10 cellular contexts compared by ENCODE assay signal in the genomic region with DNA sequence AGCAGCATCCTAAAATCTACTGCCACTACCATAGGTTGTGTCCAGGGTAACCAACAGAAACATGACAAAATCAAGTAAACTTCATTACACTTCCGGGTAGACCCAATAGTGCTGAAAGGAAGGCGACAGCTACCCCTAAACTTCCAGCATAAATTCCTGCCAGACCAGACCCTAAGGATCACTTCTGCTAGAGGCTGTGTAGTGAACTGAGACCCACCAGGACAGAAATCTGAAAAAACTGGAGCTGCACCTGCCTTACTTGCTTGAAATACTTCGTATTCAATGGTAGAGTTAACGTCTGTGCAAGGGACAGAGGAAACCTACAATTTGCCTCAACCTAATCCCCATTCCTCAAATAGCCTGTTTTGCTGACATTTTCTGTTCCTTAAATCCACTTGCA. TPM values are rescaled to one million over a fixed set of nuclear protein-coding genes. Genes with fewer than 3 reads are reported as not detected.
DNase-seq lines count a peak whose midpoint lies in the region; ATAC-seq and TF ChIP-seq lines count a peak whose summit lies in the region.
"Had no signal": no experiment of that assay in that cellular context is flagged by ENCODE, and none has a peak within 500 bp of the region (broad histone marks: within the 10 kb centered on the region; RNA-seq: fewer than 3 reads in every experiment).

No MANE protein-coding gene starts in this region.

- H3K4me1 Mint-ChIP-seq in T-helper 1 cell treated with Interleukin-12 subunit alpha and Interleukin-12 subunit beta and Interleukin-4 antibody, amounts not matched to agents 30 μg/mL and 1 μg/mL, for 36 hours (ENCODE audit: low read depth), result peaks cover 67% of the 10 kb centered on the region
- peaks cover 44% of the 10 kb centered on the region for H3K4me1 Mint-ChIP-seq in stimulated activated effector memory CD8-positive, alpha-beta T cell treated with anti-CD3 and anti-CD28 coated beads, Interleukin-12 subunit alpha, Interleukin-12 subunit beta, amount 100 ng/mL, for 72 hours

- peak overlapping the region; percentile 87 for H3K4me3 Mint-ChIP-seq in T-helper 1 cell treated with Interleukin-12 subunit alpha and Interleukin-12 subunit beta and Interleukin-4 antibody, amounts not matched to agents 30 μg/mL and 1 μg/mL, for 36 hours
- H3K4me3 Mint-ChIP-seq in stimulated activated effector memory CD8-positive, alpha-beta T cell treated with anti-CD3 and anti-CD28 coated beads, Interleukin-12 subunit alpha, Interleukin-12 subunit beta, amount 100 ng/mL, for 72 hours, result peak overlapping the region; percentile 80

- H3K36me3 Mint-ChIP-seq in T-helper 1 cell treated with Interleukin-12 subunit alpha and Interleukin-12 subunit beta and Interleukin-4 antibody, amounts not matched to agents 30 μg/mL and 1 μg/mL, for 36 hours (ENCODE audit: low read depth), result peaks cover 47% of the 10 kb centered on the region
- H3K36me3 Mint-ChIP-seq in stimulated activated effector memory CD8-positive, alpha-beta T cell treated with anti-CD3 and anti-CD28 coated beads, Interleukin-12 subunit alpha, Interleukin-12 subunit beta, amount 100 ng/mL, for 72 hours, result peaks cover 98% of the 10 kb centered on the region

- DNase-seq in T-helper 1 cell (no peak), OCI-M1 (lab: John Stamatoyannopoulos, UW) (peak; percentile 46), epithelial cell of proximal tubule (ENCODE audit: low read depth) (no peak), NCI-H774 (lab: John Stamatoyannopoulos, UW) (no peak), ureter (ENCODE audit: low spot score) (no peak)
- no peak for DNase-seq in stimulated activated effector memory CD8-positive, alpha-beta T cell treated with anti-CD3 and anti-CD28 coated beads, Interleukin-12 subunit alpha, Interleukin-12 subunit beta, amount 100 ng/mL, for 72 hours (ENCODE audit: low spot score in 2 of 2)
- DNase-seq: BE2C, foreskin melanocyte had no signal

- H3K9me3 Mint-ChIP-seq in T-helper 1 cell treated with Interleukin-12 subunit alpha and Interleukin-12 subunit beta and Interleukin-4 antibody, amounts not matched to agents 30 μg/mL and 1 μg/mL, for 36 hours, result no peaks in the 10 kb centered on the region
- no peaks in the 10 kb centered on the region for H3K9me3 Mint-ChIP-seq in stimulated activated effector memory CD8-positive, alpha-beta T cell treated with anti-CD3 and anti-CD28 coated beads, Interleukin-12 subunit alpha, Interleukin-12 subunit beta, amount 100 ng/mL, for 72 hours

- TF ChIP-seq CTCF in epithelial cell of proximal tubule (conservative IDR thresholded peaks at IDR 0.05; ENCODE audit: low read depth, low read length), result no peak

- ATAC-seq in stimulated activated effector memory CD8-positive, alpha-beta T cell treated with anti-CD3 and anti-CD28 coated beads, Interleukin-12 subunit alpha, Interleukin-12 subunit beta, amount 100 ng/mL, for 72 hours, result no peak
- ATAC-seq in GM21825 (IDR thresholded peaks at IDR 0.05; ENCODE audit: unreplicated experiment), result no peak

- H3K27ac Mint-ChIP-seq in T-helper 1 cell treated with Interleukin-12 subunit alpha and Interleukin-12 subunit beta and Interleukin-4 antibody, amounts not matched to agents 30 μg/mL and 1 μg/mL, for 36 hours, result peak overlapping the region; percentile 83
- H3K27ac Mint-ChIP-seq in stimulated activated effector memory CD8-positive, alpha-beta T cell treated with anti-CD3 and anti-CD28 coated beads, Interleukin-12 subunit alpha, Interleukin-12 subunit beta, amount 100 ng/mL, for 72 hours, result peak overlapping the region; percentile 97

- peak overlapping the region; percentile 72 for H3K4me3 ChIP-seq in epithelial cell of proximal tubule (ENCODE audit: low read depth, low read length)

- no peaks in the 10 kb centered on the region for H3K27me3 Mint-ChIP-seq in T-helper 1 cell treated with Interleukin-12 subunit alpha and Interleukin-12 subunit beta and Interleukin-4 antibody, amounts not matched to agents 30 μg/mL and 1 μg/mL, for 36 hours (ENCODE audit: low read depth)

RNA-seq across cellular contexts. Expression of a gene that starts 1.0 kb away (rescaled TPM):
- total RNA-seq in epithelial cell of proximal tubule, result 32.3 and 38.8 TPM in 2 replicates
- 103 TPM for total RNA-seq in ureter

RNA-seq across cellular contexts. Expression of a gene that starts 6.3 kb away (rescaled TPM):
- 414 and 790 TPM in 2 replicates for total RNA-seq in epithelial cell of proximal tubule
- 13.1 TPM for total RNA-seq in ureter

Comparison
In these comparisons a context has a peak if more than half of its experiments do, and no peak if none do; other contexts are left out.
1. RNA of a gene that starts 6.3 kb away (total RNA-seq): 414 to 790 TPM in epithelial cell of proximal tubule; 13.1 TPM in ureter (single experiment); every median in the first group is over 10 times any median in the second.